8 cellular contexts compared by ENCODE assay signal in genomic region chr16:49407873-49408565, GRCh38. TPM values are rescaled to one million over a fixed set of nuclear protein-coding genes. Genes with fewer than 3 reads are reported as not detected.
A peak's percentile ranks its signal among the peaks of the same experiment; 100 is the strongest.
DNase-seq lines count a peak whose midpoint lies in the region; ATAC-seq, FAIRE-seq and TF ChIP-seq lines count a peak whose summit lies in the region.

No MANE protein-coding gene starts in this region.

- peak overlapping the region; percentile 45; the same call in 1 of the 2 replicates for H2AFZ ChIP-seq in OCI-LY7 (ENCODE audit: low read length)

- peak; percentile 28 for FAIRE-seq in HTR-8/SVneo (lab: Jason Lieb, UNC)

- intact Hi-C loops in OCI-LY7 (cut with micrococcal nuclease; ENCODE audit: unreplicated experiment): loop anchor here (1.0 to 2.0 kb wide), 4 partner anchors 32 to 514 kb away; no protein-coding TSS in a partner anchor
- intact Hi-C loops in esophagus muscularis mucosa (cut with DNase I): loop anchor here (5.0 kb wide), 4 partner anchors 84 to 514 kb away; no protein-coding TSS in a partner anchor

- CTCF ChIA-PET in OCI-LY7 (lab: Charles Lee; ENCODE audit: unreplicated experiment): interaction anchor here (0.8 to 0.9 kb wide), 2 partner anchors 17 to 188 kb away, joined by 3 read pairs; no protein-coding TSS in a partner anchor

- no peaks in the 10 kb centered on the region for H3K27me3 ChIP-seq in esophagus muscularis mucosa

- no peaks in the 10 kb centered on the region for H3K4me1 Mint-ChIP-seq in natural killer cell treated with Interleukin-12 subunit alpha and Interleukin-12 subunit beta and Interleukin-15 and Interleukin-18, amount 100 ng/mL, for 72 hours (ENCODE audit: low read depth in 2 of 2)

- peak; percentile 95 for TF ChIP-seq CTCF in OCI-LY7 (conservative IDR thresholded peaks at IDR 0.05; ENCODE audit: low read length)
- TF ChIP-seq CTCF in esophagus muscularis mucosa (IDR thresholded peaks at IDR 0.05): peak; percentile 91 to 96 (median 92)

- no peak overlapping the region for H3K4me3 ChIP-seq in OCI-LY7 (ENCODE audit: low read depth, low read length, poor library complexity, severe bottlenecking)
- H3K4me3 ChIP-seq in esophagus muscularis mucosa: no peak overlapping the region

- H3K9me3 Mint-ChIP-seq in natural killer cell treated with Interleukin-12 subunit alpha and Interleukin-12 subunit beta and Interleukin-15 and Interleukin-18, amount 100 ng/mL, for 72 hours: peaks cover 1% of the 10 kb centered on the region

- no peak overlapping the region for H3K4me3 Mint-ChIP-seq in natural killer cell treated with Interleukin-12 subunit alpha and Interleukin-12 subunit beta and Interleukin-15 and Interleukin-18, amount 100 ng/mL, for 72 hours

- H3K4me1 ChIP-seq in OCI-LY7 (ENCODE audit: insufficient read depth, low read length, poor library complexity, severe bottlenecking) (peaks cover 26% of the 10 kb centered on the region), esophagus muscularis mucosa (peaks cover 0 to 10% (median 7%) of the 10 kb centered on the region in 4 donors)

- WGBS in esophagus muscularis mucosa: 21% methylated on average over 17 of the region's 17 CpGs

- H3K79me2 ChIP-seq in OCI-LY7 (ENCODE audit: insufficient read depth, low read depth, low read length): no peaks in the 10 kb centered on the region

- no peaks in the 10 kb centered on the region for H3K36me3 ChIP-seq in OCI-LY7 (ENCODE audit: insufficient read depth, low read length)
- no peaks in the 10 kb centered on the region for H3K36me3 ChIP-seq in esophagus muscularis mucosa

- H3K27me3 Mint-ChIP-seq in natural killer cell treated with Interleukin-12 subunit alpha and Interleukin-12 subunit beta and Interleukin-15 and Interleukin-18, amount 100 ng/mL, for 72 hours: peaks cover 5 to 13% of the 10 kb centered on the region in 2 donors

- H3K9me3 ChIP-seq in OCI-LY7 (ENCODE audit: low read length) (peaks cover 6% of the 10 kb centered on the region; the same call in 1 of the 2 replicates), esophagus muscularis mucosa (peaks cover 0 to 5% (median 2%) of the 10 kb centered on the region in 4 donors)

- no peaks in the 10 kb centered on the region for H3K9me2 ChIP-seq in OCI-LY7 (ENCODE audit: insufficient read depth, low read length)

- no peaks in the 10 kb centered on the region for H4K20me1 ChIP-seq in OCI-LY7 (ENCODE audit: insufficient read depth, low read length)

- POLR2A ChIA-PET in OCI-LY7 (lab: Charles Lee): interaction anchor here (0.6 to 1.3 kb wide), 6 partner anchors 23 to 340 kb away, joined by 3 to 4 read pairs (median 3); no protein-coding TSS in a partner anchor

- ATAC-seq in GM21526 (IDR thresholded peaks at IDR 0.05; ENCODE audit: low FRiP score, unreplicated experiment): peak; percentile 85
- peak; percentile 47 to 65 for ATAC-seq in natural killer cell treated with Interleukin-12 subunit alpha and Interleukin-12 subunit beta and Interleukin-15 and Interleukin-18, amount 100 ng/mL, for 72 hours
- peak; percentile 70 for ATAC-seq in stimulated activated naive CD8-positive, alpha-beta T cell treated with anti-CD3 and anti-CD28 coated beads, Interleukin-15, Interleukin-2, amounts not matched to agents 100 U/mL and 50 U/mL, for 24 hours

- H3K27ac ChIP-seq in OCI-LY7 (ENCODE audit: low read depth, low read length, poor library complexity, severe bottlenecking) (no peak overlapping the region), esophagus muscularis mucosa (replicated peaks in 1 of 4) (no peak overlapping the region)

- H3K4me2 ChIP-seq in OCI-LY7 (ENCODE audit: low read length): peak overlapping the region; percentile 27

- no peak for TF ChIP-seq EP300 in esophagus muscularis mucosa (IDR thresholded peaks at IDR 0.05)

- no peak overlapping the region for H3K27ac Mint-ChIP-seq in natural killer cell treated with Interleukin-12 subunit alpha and Interleukin-12 subunit beta and Interleukin-15 and Interleukin-18, amount 100 ng/mL, for 72 hours

- H3K36me3 Mint-ChIP-seq in natural killer cell treated with Interleukin-12 subunit alpha and Interleukin-12 subunit beta and Interleukin-15 and Interleukin-18, amount 100 ng/mL, for 72 hours: no peaks in the 10 kb centered on the region

- BruUV-seq in OCI-LY7 (replicated peaks; lab: Mats Ljungman, UMichigan): no TSS peak

- no peak for TF ChIP-seq POLR2A in esophagus muscularis mucosa (IDR thresholded peaks at IDR 0.05; ENCODE audit: low read depth)

- peak; percentile 30 for DNase-seq in DMS153 (lab: John Stamatoyannopoulos, UW)
- peak; percentile 61 for DNase-seq in HTR-8/SVneo (ENCODE audit: insufficient read length, low spot score)
- DNase-seq in OCI-LY7 (ENCODE audit: low spot score): peak; percentile 90
- DNase-seq in activated T-cell treated with anti-CD3 and anti-CD28 coated beads for 24 hours (ENCODE audit: low read depth): peak; percentile 52
- no peak for DNase-seq in esophagus muscularis mucosa (ENCODE audit: extremely low spot score)
- peak; percentile 66 for DNase-seq in natural killer cell treated with Interleukin-12 subunit alpha and Interleukin-12 subunit beta and Interleukin-15 and Interleukin-18, amount 100 ng/mL, for 72 hours (ENCODE audit: low spot score)
- peak; percentile 76 for DNase-seq in stimulated activated naive CD8-positive, alpha-beta T cell treated with anti-CD3 and anti-CD28 coated beads, Interleukin-15, Interleukin-2, amounts not matched to agents 100 U/mL and 50 U/mL, for 24 hours

RNA-seq across cellular contexts. Expression of gene C16orf78, which starts 34.4 kb away (rescaled TPM):
- total RNA-seq in OCI-LY7 (2014; rRNA removed; shearing (Covaris generic)): not detected in 2 replicates
- not detected in 2 replicates for total RNA-seq in OCI-LY7 (2022)
- not detected for total RNA-seq in esophagus muscularis mucosa
- total RNA-seq in natural killer cell treated with Interleukin-12 subunit alpha and Interleukin-12 subunit beta and Interleukin-15 and Interleukin-18, amount 100 ng/mL, for 72 hours: not detected
